18 cellular contexts compared by ENCODE assay signal in the genomic region with DNA sequence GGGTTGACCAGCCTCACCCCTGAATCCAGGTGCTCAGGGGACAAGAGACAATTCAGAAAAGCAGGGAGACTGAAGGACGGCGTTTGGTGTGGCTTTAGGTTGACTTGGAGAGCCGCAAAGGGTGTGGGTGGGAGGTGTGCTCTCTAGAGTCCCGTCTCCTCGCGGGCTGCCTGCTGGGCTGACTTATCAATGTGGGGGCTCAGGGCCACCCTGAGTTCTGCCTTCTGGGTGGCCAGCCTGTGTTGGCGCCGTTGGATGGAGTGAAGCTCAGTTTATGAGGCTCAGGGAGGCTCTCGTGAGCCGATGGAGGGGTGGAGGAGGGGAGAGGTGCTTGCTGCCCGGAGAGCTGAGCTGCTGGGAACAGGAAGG. TPM values are rescaled to one million over a fixed set of nuclear protein-coding genes. Genes with fewer than 3 reads are reported as not detected.
DNase-seq lines count a peak whose midpoint lies in the region; ATAC-seq and TF ChIP-seq lines count a peak whose summit lies in the region.
"Had no signal": no experiment of that assay in that cellular context is flagged by ENCODE, and none has a peak within 500 bp of the region (broad histone marks: within the 10 kb centered on the region; RNA-seq: fewer than 3 reads in every experiment).

No MANE protein-coding gene starts in this region.

- POLR2A ChIA-PET in activated naive CD8-positive, alpha-beta T cell treated with anti-CD3 and anti-CD28 coated beads, Interleukin-2, amount 10 ng/mL, durations not matched to agents 7 days and 5 days (lab: Charles Lee), result interaction anchor here (1.0 kb wide), 1 partner anchor 13 kb away, joined by 3 read pairs; a partner anchor contains a TSS
- POLR2A ChIA-PET in activated B cell treated with CpG ODN at 0.5 μM for 24 hours (lab: Charles Lee), result interaction anchor here (0.9 to 3.4 kb wide), 5 partner anchors 9 to 641 kb away, joined by 3 to 33 read pairs (median 10); a partner anchor contains a TSS

- no peaks in the 10 kb centered on the region for H3K9me3 ChIP-seq in upper lobe of right lung

- no peaks in the 10 kb centered on the region for H3K36me3 ChIP-seq in upper lobe of right lung

- no peaks in the 10 kb centered on the region for H3K4me1 ChIP-seq in upper lobe of right lung

- CTCF ChIA-PET in activated B cell treated with CpG ODN at 0.5 μM for 24 hours (lab: Charles Lee), result no interaction called here

- H3K9me3 Mint-ChIP-seq in activated naive CD8-positive, alpha-beta T cell treated with anti-CD3 and anti-CD28 coated beads, Interleukin-2, amount 10 ng/mL, durations not matched to agents 7 days and 5 days, result no peaks in the 10 kb centered on the region
- no peaks in the 10 kb centered on the region for H3K9me3 Mint-ChIP-seq in activated naive CD8-positive, alpha-beta T cell treated with anti-CD3 and anti-CD28 coated beads, Interleukin-2, amount 50 U/mL, for 24 hours
- H3K9me3 Mint-ChIP-seq in activated B cell treated with CpG ODN at 0.5 μM for 24 hours (no peaks in the 10 kb centered on the region), mesothelial cell of epicardium (no peaks in the 10 kb centered on the region)

- no peak for ATAC-seq in activated naive CD8-positive, alpha-beta T cell treated with anti-CD3 and anti-CD28 coated beads, Interleukin-2, amount 10 ng/mL, durations not matched to agents 7 days and 5 days (ENCODE audit: low read depth)
- no peak for ATAC-seq in activated naive CD8-positive, alpha-beta T cell treated with anti-CD3 and anti-CD28 coated beads, Interleukin-2, amount 50 U/mL, for 24 hours
- no peak for ATAC-seq in activated B cell treated with CpG ODN at 0.5 μM for 24 hours (ENCODE audit: low read depth)
- ATAC-seq in upper lobe of right lung, result no peak
- ATAC-seq in GM19452 (IDR thresholded peaks at IDR 0.05; ENCODE audit: unreplicated experiment), result no peak
- ATAC-seq in HG03280 (IDR thresholded peaks at IDR 0.05; ENCODE audit: unreplicated experiment), result no peak

- H3K27ac ChIP-seq in upper lobe of right lung, result no peak overlapping the region
- H3K27ac ChIP-seq: 22Rv1 had no signal

- no peaks in the 10 kb centered on the region for H3K36me3 Mint-ChIP-seq in activated naive CD8-positive, alpha-beta T cell treated with anti-CD3 and anti-CD28 coated beads, Interleukin-2, amount 10 ng/mL, durations not matched to agents 7 days and 5 days
- H3K36me3 Mint-ChIP-seq in activated naive CD8-positive, alpha-beta T cell treated with anti-CD3 and anti-CD28 coated beads, Interleukin-2, amount 50 U/mL, for 24 hours (ENCODE audit: low read depth), result peaks cover 3% of the 10 kb centered on the region
- no peaks in the 10 kb centered on the region for H3K36me3 Mint-ChIP-seq in activated B cell treated with CpG ODN at 0.5 μM for 24 hours (ENCODE audit: low read depth)
- no peaks in the 10 kb centered on the region for H3K36me3 Mint-ChIP-seq in mesothelial cell of epicardium

- intact Hi-C loops in activated B cell treated with CpG ODN at 0.5 μM for 24 hours (cut with micrococcal nuclease), result loop anchor here (1.0 kb wide), 1 partner anchor 36 kb away; no protein-coding TSS in a partner anchor
- intact Hi-C loops in upper lobe of right lung (cut with DNase I), result no loop called here

- peak overlapping the region; percentile 54 for H3K27ac Mint-ChIP-seq in activated naive CD8-positive, alpha-beta T cell treated with anti-CD3 and anti-CD28 coated beads, Interleukin-2, amount 10 ng/mL, durations not matched to agents 7 days and 5 days
- H3K27ac Mint-ChIP-seq in activated naive CD8-positive, alpha-beta T cell treated with anti-CD3 and anti-CD28 coated beads, Interleukin-2, amount 50 U/mL, for 24 hours, result no peak overlapping the region
- H3K27ac Mint-ChIP-seq in activated B cell treated with CpG ODN at 0.5 μM for 24 hours, result peak overlapping the region; percentile 68
- H3K27ac Mint-ChIP-seq in mesothelial cell of epicardium, result peak overlapping the region; percentile 1

- H3K27me3 ChIP-seq in upper lobe of right lung, result no peaks in the 10 kb centered on the region

- TF ChIP-seq CTCF in activated B cell treated with CpG ODN at 0.5 μM for 24 hours (IDR thresholded peaks at IDR 0.05), result no peak
- TF ChIP-seq CTCF in mesothelial cell of epicardium (IDR thresholded peaks at IDR 0.05; ENCODE audit: unreplicated experiment), result no peak
- TF ChIP-seq CTCF in upper lobe of right lung (IDR thresholded peaks at IDR 0.05), result no peak

- H3K4me3 Mint-ChIP-seq in activated naive CD8-positive, alpha-beta T cell treated with anti-CD3 and anti-CD28 coated beads, Interleukin-2, amount 10 ng/mL, durations not matched to agents 7 days and 5 days, result no peak overlapping the region
- no peak overlapping the region for H3K4me3 Mint-ChIP-seq in activated naive CD8-positive, alpha-beta T cell treated with anti-CD3 and anti-CD28 coated beads, Interleukin-2, amount 50 U/mL, for 24 hours
- H3K4me3 Mint-ChIP-seq in activated B cell treated with CpG ODN at 0.5 μM for 24 hours, result no peak overlapping the region
- no peak overlapping the region for H3K4me3 Mint-ChIP-seq in mesothelial cell of epicardium
- H3K4me3 Mint-ChIP-seq: CD14-positive monocyte had no signal

- no peaks in the 10 kb centered on the region for H3K27me3 Mint-ChIP-seq in activated naive CD8-positive, alpha-beta T cell treated with anti-CD3 and anti-CD28 coated beads, Interleukin-2, amount 10 ng/mL, durations not matched to agents 7 days and 5 days
- H3K27me3 Mint-ChIP-seq in activated naive CD8-positive, alpha-beta T cell treated with anti-CD3 and anti-CD28 coated beads, Interleukin-2, amount 50 U/mL, for 24 hours, result no peaks in the 10 kb centered on the region
- peaks cover 2% of the 10 kb centered on the region for H3K27me3 Mint-ChIP-seq in activated B cell treated with CpG ODN at 0.5 μM for 24 hours
- H3K27me3 Mint-ChIP-seq in mesothelial cell of epicardium (ENCODE audit: low read depth), result no peaks in the 10 kb centered on the region

- peaks cover 8% of the 10 kb centered on the region for H3K4me1 Mint-ChIP-seq in activated naive CD8-positive, alpha-beta T cell treated with anti-CD3 and anti-CD28 coated beads, Interleukin-2, amount 10 ng/mL, durations not matched to agents 7 days and 5 days
- H3K4me1 Mint-ChIP-seq in activated naive CD8-positive, alpha-beta T cell treated with anti-CD3 and anti-CD28 coated beads, Interleukin-2, amount 50 U/mL, for 24 hours, result peaks cover 31% of the 10 kb centered on the region
- peaks cover 47% of the 10 kb centered on the region for H3K4me1 Mint-ChIP-seq in activated B cell treated with CpG ODN at 0.5 μM for 24 hours
- peaks cover 9% of the 10 kb centered on the region for H3K4me1 Mint-ChIP-seq in mesothelial cell of epicardium

- H3K4me3 ChIP-seq in upper lobe of right lung, result no peak overlapping the region

- no peak for DNase-seq in activated naive CD8-positive, alpha-beta T cell treated with anti-CD3 and anti-CD28 coated beads, Interleukin-2, amount 10 ng/mL, durations not matched to agents 7 days and 5 days
- DNase-seq in activated naive CD8-positive, alpha-beta T cell treated with anti-CD3 and anti-CD28 coated beads, Interleukin-2, amount 50 U/mL, for 24 hours, result no peak
- DNase-seq in activated B cell treated with CpG ODN at 0.5 μM for 24 hours (no peak), mesothelial cell of epicardium (ENCODE audit: low spot score in 2 of 2, unreplicated experiment in 2 of 2) (no peak), upper lobe of right lung (peak; percentile 29), NCI-H2196 treated with DMSO at 0.1 percent for 48 hours (lab: John Stamatoyannopoulos, UW; ENCODE audit: unreplicated experiment) (no peak)
- DNase-seq: DMS79, Karpas-422, MM.1S, NCI-H187 treated with DMSO at 0.1 percent for 48 hours, NCI-H2171, NCI-H510A, NCI-H82, SHP77 treated with DMSO at 0.1 percent for 48 hours had no signal

RNA-seq across cellular contexts. Expression of a gene that starts 13.0 kb away (rescaled TPM):
- 1 to 10 TPM; 8.8 to 9.3 TPM for total RNA-seq in activated naive CD8-positive, alpha-beta T cell treated with anti-CD3 and anti-CD28 coated beads, Interleukin-2, amount 10 ng/mL, durations not matched to agents 7 days and 5 days
- total RNA-seq in activated B cell treated with CpG ODN at 0.5 μM for 24 hours, result 10.6 and 11.8 TPM in 2 replicates
- 22.1 to 25.2 TPM (median 23.1 TPM) in 3 replicates for total RNA-seq in mesothelial cell of epicardium
- total RNA-seq in upper lobe of right lung, result 26.5 TPM
